Comparison of ENCODE assay signal across 11 cellular contexts in the genomic region with DNA sequence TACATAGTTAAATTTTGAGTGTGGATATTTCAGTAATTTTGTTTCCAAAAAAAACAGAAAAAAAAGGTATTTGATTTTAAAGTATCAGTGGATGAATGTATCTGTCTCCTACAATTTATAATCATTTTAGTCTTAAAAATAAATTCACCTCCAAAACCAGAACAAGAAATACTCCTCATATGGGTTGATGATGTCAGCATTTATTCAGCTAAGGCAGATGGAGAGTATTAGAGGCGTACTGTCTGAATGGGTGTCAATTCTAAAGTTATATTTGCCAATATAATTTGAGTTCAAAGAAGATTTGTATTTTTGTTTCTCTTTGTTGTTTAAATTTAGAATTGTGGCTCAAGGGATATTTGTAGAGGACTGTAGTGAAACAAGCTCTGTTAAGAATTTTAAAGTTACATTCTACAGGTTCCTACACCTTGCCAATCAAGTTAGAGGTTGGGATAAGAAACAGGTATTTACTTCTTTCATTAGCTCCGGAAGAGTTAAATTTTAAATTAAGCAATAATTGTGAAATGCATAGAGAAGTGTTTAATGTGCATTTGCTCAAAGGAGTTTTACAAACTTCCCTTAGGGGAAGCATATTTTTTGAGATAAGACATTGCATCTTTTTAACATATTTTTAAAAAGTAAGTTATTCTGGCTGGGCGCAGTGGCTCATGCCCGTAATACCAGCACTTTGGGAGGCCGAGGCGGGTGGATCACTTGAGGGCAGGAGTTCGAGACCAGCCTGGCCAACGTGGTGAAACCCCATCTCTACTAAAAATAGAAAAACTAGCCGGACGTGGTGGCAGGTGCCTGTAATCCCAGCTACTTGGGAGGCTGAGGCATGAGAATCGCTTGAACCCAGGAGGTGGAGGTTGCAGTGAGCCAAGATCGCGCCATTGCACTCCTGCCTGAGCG. TPM values are rescaled to one million over a fixed set of nuclear protein-coding genes. Genes with fewer than 3 reads are reported as not detected.
A peak's percentile ranks its signal among the peaks of the same experiment; 100 is the strongest.
DNase-seq lines count a peak whose midpoint lies in the region; TF ChIP-seq lines count a peak whose summit lies in the region.
"Had no signal": no experiment of that assay in that cellular context is flagged by ENCODE, and none has a peak within 500 bp of the region (broad histone marks: within the 10 kb centered on the region; RNA-seq: fewer than 3 reads in every experiment).

No MANE protein-coding gene starts in this region.

- no peak overlapping the region for H3K9ac ChIP-seq in HUES64 (ENCODE audit: low read depth, low read length)

- POLR2A ChIA-PET in AG04449 (lab: Yijun Ruan, JAX) (no interaction called here), MCF 10A (lab: Yijun Ruan, JAX) (interaction anchor here (0.6 to 2.3 kb wide), 5 partner anchors 21 to 389 kb away, joined by 3 to 12 read pairs (median 3); partner anchors contain the start of gene PTGS2)

- H3K36me3 ChIP-seq in HUES64 (ENCODE audit: insufficient read depth, low read length), result no peaks in the 10 kb centered on the region

- H3K4me3 ChIP-seq in AG04449 (ENCODE audit: low read depth, low read length), result peak overlapping the region; percentile 55; the same call in 1 of the 2 replicates
- H3K4me3 ChIP-seq in HUES64 (ENCODE audit: low read length), result peak overlapping the region; percentile 65; the same call in 1 of the 2 replicates

- BruUV-seq in MCF 10A (replicated peaks; lab: Mats Ljungman, UMichigan), result no TSS peak

- H3K9me3 ChIP-seq in HUES64 (ENCODE audit: insufficient read depth, low read depth, low read length), result no peaks in the 10 kb centered on the region

- no peak overlapping the region for H3K27ac ChIP-seq in HUES64 (ENCODE audit: low read depth, low read length)

- H3K4me3 Mint-ChIP-seq in MCF 10A (ENCODE audit: unreplicated experiment) (peak overlapping the region; percentile 97), mesothelial cell of epicardium (peak overlapping the region; percentile 86)

- 0 out of 2 replicates have a peak, but pooled peaks cover 4% of the 10 kb centered on the region for H3K4me1 ChIP-seq in HUES64 (ENCODE audit: insufficient read depth, low read length)

- H3K27me3 Mint-ChIP-seq in MCF 10A (ENCODE audit: insufficient read depth, unreplicated experiment) (no peaks in the 10 kb centered on the region), mesothelial cell of epicardium (ENCODE audit: low read depth) (no peaks in the 10 kb centered on the region)

- peaks cover 11% of the 10 kb centered on the region for H3K27me3 ChIP-seq in HUES64 (ENCODE audit: insufficient read depth, low read length)

- CTCF ChIA-PET in AG04449 (lab: Yijun Ruan, JAX), result interaction anchor here (0.7 to 1.0 kb wide), 2 partner anchors 150 to 224 kb away, joined by 3 to 4 read pairs; no protein-coding TSS in a partner anchor
- CTCF ChIA-PET in MCF 10A (lab: Yijun Ruan, JAX), result interaction anchor here (0.6 to 1.9 kb wide), 4 partner anchors 16 to 153 kb away, joined by 3 to 6 read pairs (median 3); partner anchors contain the start of gene PTGS2

- no peak overlapping the region for H3K27ac Mint-ChIP-seq in MCF 10A (ENCODE audit: low read depth, unreplicated experiment)
- no peak overlapping the region for H3K27ac Mint-ChIP-seq in mesothelial cell of epicardium

- H3K9me3 Mint-ChIP-seq in MCF 10A (ENCODE audit: unreplicated experiment), result no peaks in the 10 kb centered on the region
- no peaks in the 10 kb centered on the region for H3K9me3 Mint-ChIP-seq in mesothelial cell of epicardium

- TF ChIP-seq CTCF in AG04449 (IDR thresholded peaks at IDR 0.05; ENCODE audit: insufficient read depth, low read length, missing control alignments) (no peak), MCF 10A (IDR thresholded peaks at IDR 0.05; ENCODE audit: unreplicated experiment) (no peak), mesothelial cell of epicardium (IDR thresholded peaks at IDR 0.05; ENCODE audit: unreplicated experiment) (no peak)

- intact Hi-C loops in MCF 10A (cut with micrococcal nuclease), result loop anchor here (2.0 to 10.0 kb wide), 3 partner anchors 108 to 155 kb away; partner anchors contain the start of gene PTGS2

- no peak for DNase-seq in AG04449 (ENCODE audit: low read depth, low spot score)
- no peak for DNase-seq in MCF 10A (ENCODE audit: unreplicated experiment)
- DNase-seq in mesothelial cell of epicardium (ENCODE audit: low spot score in 2 of 2, unreplicated experiment in 2 of 2), result no peak
- no peak for DNase-seq in DMS153 (lab: John Stamatoyannopoulos, UW)
- no peak for DNase-seq in activated CD4-positive, CD25-positive, alpha-beta regulatory T cell (lab: John Stamatoyannopoulos, UW)
- DNase-seq in iPS-NIHi11 (ENCODE audit: low spot score), result no peak
- DNase-seq in activated CD4-positive, alpha-beta T cell treated with anti-CD3 and anti-CD28 coated beads for 48 hours, result no peak
- DNase-seq: activated CD8-positive, alpha-beta memory T cell treated with anti-CD3 and anti-CD28 coated beads, Interleukin-2, amount 50 U/mL, for 48 hours; COR-L47; NCI-H2029 had no signal

- 93% methylated on average over 13 of the region's 14 CpGs for WGBS in HUES64

- H3K4me1 Mint-ChIP-seq in MCF 10A (ENCODE audit: insufficient read depth, unreplicated experiment) (no peaks in the 10 kb centered on the region), mesothelial cell of epicardium (peaks cover 19% of the 10 kb centered on the region)

- H3K36me3 Mint-ChIP-seq in MCF 10A (ENCODE audit: insufficient read depth, unreplicated experiment) (no peaks in the 10 kb centered on the region), mesothelial cell of epicardium (no peaks in the 10 kb centered on the region)

RNA-seq across cellular contexts. Expression of gene PLA2G4A, which starts 1.2 kb away (rescaled TPM):
- 0.85 TPM for polyA plus RNA-seq in HUES64 (2013, experiment 1 of 2)
- 1.7 TPM for polyA plus RNA-seq in HUES64 (2013, experiment 2 of 2)
- total RNA-seq in MCF 10A (2022), result 2.1 and 3.8 TPM in 2 replicates
- 10.1 to 12.5 TPM (median 11.8 TPM) in 3 replicates for total RNA-seq in mesothelial cell of epicardium
